In genomic region chr6:3518356-3518841, GRCh38 we compare ENCODE assay signal across 11 cellular contexts.
DNase-seq lines count a peak whose midpoint lies in the region; ATAC-seq, FAIRE-seq and TF ChIP-seq lines count a peak whose summit lies in the region.
"Had no signal": no experiment of that assay in that cellular context is flagged by ENCODE, and none has a peak within 500 bp of the region (broad histone marks: within the 10 kb centered on the region; RNA-seq: fewer than 3 reads in every experiment).

No MANE protein-coding gene starts in this region.

- H3K9ac ChIP-seq in keratinocyte (ENCODE audit: control insufficient read depth, extremely low read depth, insufficient read depth, low read length) = peak overlapping the region; percentile 58
- H3K9ac ChIP-seq: BLaER1 treated with 17β-estradiol and CSF1 and Interleukin-3, amounts not matched to agents 10 nM and 100 nM had no signal

- TF ChIP-seq POLR2A in heart left ventricle (IDR thresholded peaks at IDR 0.05) = no peak

- peak; percentile 46 for DNase-seq in left cardiac atrium
- no peak for DNase-seq in heart left ventricle
- DNase-seq in astrocyte of the hippocampus (ENCODE audit: low read depth, low spot score) = peak; percentile 82
- peak; percentile 82 for DNase-seq in keratinocyte (ENCODE audit: low read depth, low spot score)
- DNase-seq in aorta = peak in 1 of 2 donors; percentile 61
- no peak for DNase-seq in left lobe of liver (ENCODE audit: low spot score)
- DNase-seq: stimulated activated CD8-positive, alpha-beta memory T cell treated with anti-CD3 and anti-CD28 coated beads, Interleukin-4, amount 100 ng/mL, for 48 hours had no signal

- no peaks in the 10 kb centered on the region for H3K36me3 ChIP-seq in heart left ventricle
- no peaks in the 10 kb centered on the region for H3K36me3 ChIP-seq in keratinocyte (ENCODE audit: control insufficient read depth in 2 of 2, extremely low read depth in 1 of 2, insufficient read depth in 2 of 2, low read length in 2 of 2)
- H3K36me3 ChIP-seq in aorta (ENCODE audit: control insufficient read depth in 1 of 2, insufficient read depth in 2 of 2, low read length in 1 of 2) = no peaks in the 10 kb centered on the region
- H3K36me3 ChIP-seq: BLaER1 treated with 17β-estradiol and CSF1 and Interleukin-3, amounts not matched to agents 10 nM and 100 nM had no signal

- H2AFZ ChIP-seq in keratinocyte (ENCODE audit: control insufficient read depth, low read length) = peak overlapping the region; percentile 12

- H3K4me3 ChIP-seq in heart left ventricle = no peak overlapping the region
- H3K4me3 ChIP-seq in keratinocyte (ENCODE audit: control insufficient read depth in 2 of 3, extremely low read depth in 1 of 3, insufficient read depth in 2 of 3, low read depth in 1 of 3, low read length in 3 of 3) = peak overlapping the region in 2 of 3 experiments; percentile 9 to 12
- H3K4me3 ChIP-seq in aorta (ENCODE audit: low read length in 2 of 2) = no peak overlapping the region
- H3K4me3 ChIP-seq: BLaER1 treated with 17β-estradiol and CSF1 and Interleukin-3, amounts not matched to agents 10 nM and 100 nM had no signal

- H3K79me2 ChIP-seq in keratinocyte (ENCODE audit: control insufficient read depth, insufficient read depth, low read length) = no peaks in the 10 kb centered on the region

- H3K27me3 ChIP-seq in heart left ventricle (peaks cover 0 to 12% (median 3%) of the 10 kb centered on the region in 9 donors), keratinocyte (ENCODE audit: control insufficient read depth, extremely low read depth, insufficient read depth, low read length) (no peaks in the 10 kb centered on the region), aorta (ENCODE audit: control insufficient read depth in 1 of 2, insufficient read depth in 2 of 2, low read length in 1 of 2) (no peaks in the 10 kb centered on the region)
- H3K27me3 ChIP-seq: BLaER1 treated with 17β-estradiol and CSF1 and Interleukin-3, amounts not matched to agents 10 nM and 100 nM had no signal

- intact Hi-C loops in left cardiac atrium (cut with DNase I) (no loop called here), heart left ventricle (cut with DNase I) (loop anchor here in 1 of 10 donors (10.0 kb wide), 1 partner anchor 186 kb away; no protein-coding TSS in a partner anchor), aorta (cut with DNase I) (no loop called here)

- H3K9me1 ChIP-seq in keratinocyte (ENCODE audit: control insufficient read depth, extremely low read depth, insufficient read depth, low read length) = no peaks in the 10 kb centered on the region

- H3K4me2 ChIP-seq in keratinocyte (ENCODE audit: control insufficient read depth, extremely low read depth, insufficient read depth, low read depth, low read length) = peak overlapping the region; percentile 55
- H3K4me2 ChIP-seq: BLaER1 treated with 17β-estradiol and CSF1 and Interleukin-3, amounts not matched to agents 10 nM and 100 nM had no signal

- FAIRE-seq in keratinocyte (lab: Jason Lieb, UNC) = peak; percentile 92

- ATAC-seq in left cardiac atrium (peak in 1 of 2 donors; percentile 95), heart left ventricle (no peak), aorta (ENCODE audit: low FRiP score) (peak; percentile 56), HG03469 (IDR thresholded peaks at IDR 0.05; ENCODE audit: unreplicated experiment) (no peak), HG03095 (IDR thresholded peaks at IDR 0.05; ENCODE audit: unreplicated experiment) (no peak), left lobe of liver (no peak)

- H3K9me3 ChIP-seq in heart left ventricle (peaks cover 0 to 5% (median 0%) of the 10 kb centered on the region in 12 donors), keratinocyte (ENCODE audit: control insufficient read depth, low read depth, low read length) (no peaks in the 10 kb centered on the region), aorta (ENCODE audit: control insufficient read depth, low read length) (peaks cover 2% of the 10 kb centered on the region)
- H3K9me3 ChIP-seq: BLaER1 treated with 17β-estradiol and CSF1 and Interleukin-3, amounts not matched to agents 10 nM and 100 nM had no signal

- no peaks in the 10 kb centered on the region for H3K4me1 ChIP-seq in heart left ventricle
- peaks cover 34% of the 10 kb centered on the region for H3K4me1 ChIP-seq in keratinocyte (ENCODE audit: control insufficient read depth, extremely low read depth, insufficient read depth, low read length)
- peaks cover 0 to under 1% of the 10 kb centered on the region in 2 donors for H3K4me1 ChIP-seq in aorta (ENCODE audit: control insufficient read depth in 1 of 2, insufficient read depth in 2 of 2, low read length in 2 of 2)
- H3K4me1 ChIP-seq: BLaER1 treated with 17β-estradiol and CSF1 and Interleukin-3, amounts not matched to agents 10 nM and 100 nM had no signal

- no peak for TF ChIP-seq CTCF in heart left ventricle (IDR thresholded peaks at IDR 0.05)
- TF ChIP-seq CTCF in keratinocyte (optimal IDR thresholded peaks at IDR 0.05 in 1 of 3, IDR thresholded peaks at IDR 0.05 in 1 of 3, conservative IDR thresholded peaks at IDR 0.05 in 1 of 3; ENCODE audit: extremely low read depth in 1 of 3, insufficient read depth in 2 of 3, low read length in 3 of 3) = no peak

- dilution Hi-C loops in keratinocyte (cut with MboI; ENCODE audit: extremely low pct_ligation_motif_present, low sequenced_read_pairs) = no loop called here

- no peaks in the 10 kb centered on the region for H4K20me1 ChIP-seq in keratinocyte (ENCODE audit: control insufficient read depth, extremely low read depth, insufficient read depth, low read length)

- H3K27ac ChIP-seq in heart left ventricle = no peak overlapping the region
- H3K27ac ChIP-seq in keratinocyte (ENCODE audit: control insufficient read depth, insufficient read depth, low read length) = peak overlapping the region; percentile 63
- H3K27ac ChIP-seq in aorta (ENCODE audit: low read depth in 1 of 2, low read length in 2 of 2) = no peak overlapping the region
- H3K27ac ChIP-seq: BLaER1 treated with 17β-estradiol and CSF1 and Interleukin-3, amounts not matched to agents 10 nM and 100 nM; VCaP had no signal

- WGBS in heart left ventricle, 4 donors = 59 to 71% (median 67%) methylated on average over 12 of the region's 12 CpGs
- WGBS in aorta, 2 donors = 75 to 81% methylated on average over 12 of the region's 12 CpGs

Comparison
In these comparisons a context has a peak if more than half of its experiments do, and no peak if none do; other contexts are left out.
1. DNase-seq: peak in left cardiac atrium (single experiment), astrocyte of the hippocampus (single experiment) and keratinocyte (single experiment); none in heart left ventricle (0 of 5) and left lobe of liver (single experiment).
2. H3K4me3 ChIP-seq: peak in keratinocyte (2 of 3); none in heart left ventricle (0 of 12) and aorta (0 of 2).